Comparison of ENCODE assay signal across 18 cellular contexts in genomic region chr2:125935559-125935958, GRCh38.
"Had no signal": no experiment of that assay in that cellular context is flagged by ENCODE, and none has a peak within 500 bp of the region (broad histone marks: within the 10 kb centered on the region; RNA-seq: fewer than 3 reads in every experiment).

No MANE protein-coding gene starts in this region.

- DNase-seq: dermis blood vessel endothelial cell; effector memory CD4-positive, alpha-beta T cell; foreskin keratinocyte; heart left ventricle; kidney; natural killer cell; right lobe of liver; stimulated activated CD4-positive, alpha-beta T cell treated with anti-CD3 and anti-CD28 coated beads, Interleukin-12 subunit alpha, Interleukin-12 subunit beta, amount 100 ng/mL, for 4 hours; stimulated activated CD4-positive, alpha-beta T cell treated with anti-CD3 and anti-CD28 coated beads, Interleukin-1b, Interleukin-23, amount 100 ng/mL, for 48 hours; stimulated activated CD4-positive, alpha-beta T cell treated with anti-CD3 and anti-CD28 coated beads, Interleukin-4, amount 100 ng/mL, for 1 hour; stimulated activated CD8-positive, alpha-beta memory T cell treated with anti-CD3 and anti-CD28 coated beads, Interleukin-4, amount 100 ng/mL, for 48 hours; stimulated activated naive CD4-positive, alpha-beta T cell; stimulated activated naive CD8-positive, alpha-beta T cell treated with anti-CD3 and anti-CD28 coated beads, Interleukin-15, amount 100 ng/mL, for 72 hours; transverse colon; upper lobe of right lung; uterus had no signal

- ATAC-seq: foreskin keratinocyte; gastroesophageal sphincter; heart left ventricle; left lobe of liver; natural killer cell; right lobe of liver; stimulated activated naive CD8-positive, alpha-beta T cell treated with anti-CD3 and anti-CD28 coated beads, Interleukin-15, amount 100 ng/mL, for 72 hours; upper lobe of right lung had no signal
